ENCODE assay signal across 8 cellular contexts in genomic region chr10:103491729-103492364, GRCh38. TPM values are rescaled to one million over a fixed set of nuclear protein-coding genes. Genes with fewer than 3 reads are reported as not detected.
DNase-seq lines count a peak whose midpoint lies in the region; ATAC-seq, FAIRE-seq and TF ChIP-seq lines count a peak whose summit lies in the region.

No MANE protein-coding gene starts in this region.

- H3K4me1 Mint-ChIP-seq in mesothelial cell of epicardium, result peaks cover 25% of the 10 kb centered on the region

- no peaks in the 10 kb centered on the region for H3K9me3 Mint-ChIP-seq in mesothelial cell of epicardium

- peak overlapping the region; percentile 17 for H3K27ac Mint-ChIP-seq in mesothelial cell of epicardium

- no peak overlapping the region for H3K4me3 ChIP-seq in astrocyte of the spinal cord (ENCODE audit: low read depth, low read length)

- ATAC-seq in HG02973 (IDR thresholded peaks at IDR 0.05; ENCODE audit: unreplicated experiment) (no peak), GM21526 (IDR thresholded peaks at IDR 0.05; ENCODE audit: low FRiP score, unreplicated experiment) (no peak)

- DNase-seq in ACHN, result peak; percentile 85
- peak; percentile 66 for DNase-seq in HS-27A (ENCODE audit: low read depth)
- DNase-seq in astrocyte of the spinal cord (ENCODE audit: low read depth, low spot score), result peak; percentile 78
- DNase-seq in mesothelial cell of epicardium (ENCODE audit: low spot score in 2 of 2, unreplicated experiment in 2 of 2), result no peak
- DNase-seq in ecto neural progenitor cell (ENCODE audit: low spot score), result no peak
- DNase-seq in GM12891 (ENCODE audit: insufficient read length, low spot score), result no peak

- TF ChIP-seq CTCF in astrocyte of the spinal cord (IDR thresholded peaks at IDR 0.05; ENCODE audit: low read depth, low read length) (no peak), mesothelial cell of epicardium (IDR thresholded peaks at IDR 0.05; ENCODE audit: unreplicated experiment) (no peak)

- peaks cover 54% of the 10 kb centered on the region for H3K27me3 Mint-ChIP-seq in mesothelial cell of epicardium (ENCODE audit: low read depth)

- no peaks in the 10 kb centered on the region for H3K36me3 Mint-ChIP-seq in mesothelial cell of epicardium

- H3K4me3 Mint-ChIP-seq in mesothelial cell of epicardium, result peak overlapping the region; percentile 76

- no peak for TF ChIP-seq POLR2A in GM12891 (IDR thresholded peaks at IDR 0.05; ENCODE audit: low read depth, low read length)

- FAIRE-seq in GM12891 (lab: Jason Lieb, UNC), result no peak

- in situ Hi-C loops in ACHN (cut with HindIII; ENCODE audit: low pct_ligation_motif_present, low pct_unique_long_range_greater_than_20kb, low sequenced_read_pairs), result no loop called here
- in situ Hi-C loops in astrocyte of the spinal cord (cut with HindIII; ENCODE audit: low sequenced_read_pairs), result no loop called here

TF ChIP-seq in GM12891, 5 proteins besides CTCF, POLR2A, EP300 and RAD21:
- TF ChIP-seq POLR2AphosphoS5 (IDR thresholded peaks at IDR 0.05; ENCODE audit: low read depth, low read length) (no peak), POU2F2 (IDR thresholded peaks at IDR 0.05; ENCODE audit: low read depth, low read length) (no peak), TAF1 (IDR thresholded peaks at IDR 0.05; ENCODE audit: low read depth, low read length) (no peak), SPI1 (IDR thresholded peaks at IDR 0.05; ENCODE audit: low read depth, low read length) (no peak), PAX5 (IDR thresholded peaks at IDR 0.05; ENCODE audit: insufficient read depth, low read length, severe bottlenecking) (no peak)

RNA-seq across cellular contexts. Expression of gene NEURL1, which starts 1.7 kb away (rescaled TPM):
- 0.40 to 0.88 TPM (median 0.54 TPM) in 3 replicates for total RNA-seq in mesothelial cell of epicardium
- 1.1 TPM for polyA plus RNA-seq in GM12891 (2012; ENCODE audit: low read depth, missing spikeins)

RNA-seq across cellular contexts. Expression of gene CALHM3, which starts 12.8 kb away (rescaled TPM):
- total RNA-seq in mesothelial cell of epicardium, result not detected in 3 replicates
- 0.17 TPM for polyA plus RNA-seq in GM12891 (2012; ENCODE audit: low read depth, missing spikeins)

RNA-seq across cellular contexts. Expression of gene CALHM1, which starts 33.1 kb away (rescaled TPM):
- total RNA-seq in mesothelial cell of epicardium, result not detected in 3 replicates
- 0.32 TPM for polyA plus RNA-seq in GM12891 (2012; ENCODE audit: low read depth, missing spikeins)

RNA-seq across cellular contexts. Expression of gene CALHM2, which starts 39.7 kb away (rescaled TPM):
- total RNA-seq in mesothelial cell of epicardium, result 4.3 to 6.0 TPM (median 5.6 TPM) in 3 replicates
- polyA plus RNA-seq in GM12891 (2012; ENCODE audit: low read depth, missing spikeins), result 5.1 TPM

Comparison
In these comparisons a context has a peak if more than half of its experiments do, and no peak if none do; other contexts are left out.
1. DNase-seq: peak in ACHN (single experiment), HS-27A (single experiment) and astrocyte of the spinal cord (single experiment); none in mesothelial cell of epicardium (0 of 2), ecto neural progenitor cell (single experiment) and GM12891 (single experiment).